Comparison of ENCODE assay signal across 1 cellular context in the genomic region with DNA sequence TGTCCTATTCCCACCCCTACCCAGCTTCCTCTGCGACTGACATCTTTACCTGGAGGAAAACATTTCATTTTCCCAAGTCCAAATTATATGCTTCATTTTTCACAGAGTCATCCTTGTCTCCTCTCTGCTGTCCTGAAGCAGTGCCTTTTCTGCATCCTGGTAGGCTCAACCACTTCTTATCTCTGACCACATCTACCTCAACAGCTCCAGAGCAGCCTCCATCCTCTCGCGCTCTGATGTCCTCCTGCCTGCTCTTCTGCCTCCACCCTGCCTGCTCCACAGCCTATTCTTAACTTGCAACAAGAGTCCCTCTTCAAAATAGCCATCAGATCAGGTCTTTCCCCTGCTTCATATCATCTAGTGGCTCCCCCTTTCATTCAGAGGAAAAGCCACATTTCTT.
TF ChIP-seq lines count a peak whose summit lies in the region.

No MANE protein-coding gene starts in this region.

TF ChIP-seq in K562, 482 proteins besides CTCF, POLR2A, EP300 and RAD21 (continued from another document):
- TF ChIP-seq CTBP1 (IDR thresholded peaks at IDR 0.05; ENCODE audit: borderline replicate concordance): 0 out of 2 replicates have a peak, but pooled peaks have one; percentile 43
TF ChIP-seq in K562: peak in this region for 1.
